In genomic region chr11:129894281-129895125, GRCh38 we compare ENCODE assay signal across 8 cellular contexts. TPM values are rescaled to one million over a fixed set of nuclear protein-coding genes. Genes with fewer than 3 reads are reported as not detected.
DNase-seq lines count a peak whose midpoint lies in the region; ATAC-seq and TF ChIP-seq lines count a peak whose summit lies in the region.

No MANE protein-coding gene starts in this region.

- H2AFZ ChIP-seq in OCI-LY3 (ENCODE audit: low read depth, low read length): peak overlapping the region; percentile 81

- in situ Hi-C loops in HAP-1 (cut with MboI; ENCODE audit: low sequenced_read_pairs): no loop called here

- no peaks in the 10 kb centered on the region for H3K27me3 Mint-ChIP-seq in memory B cell

- peaks cover 13% of the 10 kb centered on the region for H4K20me1 ChIP-seq in OCI-LY3 (ENCODE audit: insufficient read depth, low read length)

- H3K4me3 Mint-ChIP-seq in memory B cell: peak overlapping the region; percentile 92

- no peaks in the 10 kb centered on the region for H3K9me3 ChIP-seq in HAP-1
- no peaks in the 10 kb centered on the region for H3K9me3 ChIP-seq in OCI-LY3 (ENCODE audit: insufficient read depth, low read length)
- H3K9me3 ChIP-seq in colonic mucosa: no peaks in the 10 kb centered on the region
- H3K9me3 ChIP-seq in upper lobe of right lung: no peaks in the 10 kb centered on the region

- peaks cover 15% of the 10 kb centered on the region for H3K4me1 ChIP-seq in HAP-1
- H3K4me1 ChIP-seq in OCI-LY3 (ENCODE audit: low read length): peaks cover 13% of the 10 kb centered on the region
- no peaks in the 10 kb centered on the region for H3K4me1 ChIP-seq in colonic mucosa
- H3K4me1 ChIP-seq in upper lobe of right lung: peaks cover 16% of the 10 kb centered on the region

- H3K27me3 ChIP-seq in GM06990 (replicated peaks; ENCODE audit: control insufficient read depth, insufficient read depth, low read length) (no peaks in the 10 kb centered on the region), HAP-1 (ENCODE audit: low read depth) (no peaks in the 10 kb centered on the region), OCI-LY3 (ENCODE audit: low read depth, low read length) (no peaks in the 10 kb centered on the region), colonic mucosa (no peaks in the 10 kb centered on the region), upper lobe of right lung (no peaks in the 10 kb centered on the region)

- peaks cover 13% of the 10 kb centered on the region for H3K36me3 Mint-ChIP-seq in memory B cell

- ATAC-seq in memory B cell (ENCODE audit: low read depth) (peak; percentile 5), upper lobe of right lung (no peak), HG03432 (IDR thresholded peaks at IDR 0.05; ENCODE audit: unreplicated experiment) (no peak)

- peak overlapping the region; percentile 93 for H3K4me2 ChIP-seq in OCI-LY3 (ENCODE audit: low read length)

- H3K9ac ChIP-seq in OCI-LY3 (ENCODE audit: low read length): peak overlapping the region; percentile 87
- peak overlapping the region; percentile 80 to 87 for H3K9ac ChIP-seq in colonic mucosa (ENCODE audit: low read depth in 2 of 2, low read length in 2 of 2)

- H3K4me3 ChIP-seq in GM06990 (replicated peaks; ENCODE audit: low read depth, low read length) (peak overlapping the region; percentile 95), HAP-1 (peak overlapping the region; percentile 77), OCI-LY3 (ENCODE audit: low read length) (peak overlapping the region; percentile 96), colonic mucosa (peak overlapping the region; percentile 95), upper lobe of right lung (peak overlapping the region; percentile 76)

- H3K27ac ChIP-seq in OCI-LY3 (ENCODE audit: low read length): 0 out of 2 replicates have a peak overlapping the region, but pooled peaks have one; percentile 11
- H3K27ac ChIP-seq in colonic mucosa: peak overlapping the region; percentile 72
- peak overlapping the region; percentile 84 for H3K27ac ChIP-seq in upper lobe of right lung

- intact Hi-C loops in colonic mucosa (cut with DNase I): no loop called here
- intact Hi-C loops in upper lobe of right lung (cut with DNase I): no loop called here

- DNase-seq in GM06990 (ENCODE audit: extremely low read depth, insufficient read length) (no peak), HAP-1 (ENCODE audit: low spot score in 2 of 2) (no peak), colonic mucosa (no peak), memory B cell (ENCODE audit: low spot score in 2 of 2) (no peak), upper lobe of right lung (no peak), T1000 (lab: John Stamatoyannopoulos, UW) (no peak)

- H3K27ac Mint-ChIP-seq in memory B cell: peak overlapping the region; percentile 82

- peaks cover 13% of the 10 kb centered on the region for H3K4me1 Mint-ChIP-seq in memory B cell

- H3K9me3 Mint-ChIP-seq in memory B cell: no peaks in the 10 kb centered on the region

- H3K36me3 ChIP-seq in GM06990 (ENCODE audit: control insufficient read depth, insufficient read depth, low read length): peaks cover 4% of the 10 kb centered on the region
- H3K36me3 ChIP-seq in HAP-1 (replicated peaks): peaks cover 31% of the 10 kb centered on the region
- peaks cover 30% of the 10 kb centered on the region for H3K36me3 ChIP-seq in OCI-LY3 (replicated peaks; ENCODE audit: low read depth, low read length)
- H3K36me3 ChIP-seq in colonic mucosa: peaks cover 7% of the 10 kb centered on the region
- peaks cover 34% of the 10 kb centered on the region for H3K36me3 ChIP-seq in upper lobe of right lung

- peaks cover 26% of the 10 kb centered on the region for H3K79me2 ChIP-seq in OCI-LY3 (ENCODE audit: low read length)

- no peak for TF ChIP-seq CTCF in GM06990 (IDR thresholded peaks at IDR 0.05; ENCODE audit: insufficient read depth, low read length, poor library complexity, severe bottlenecking)
- no peak for TF ChIP-seq CTCF in OCI-LY3 (IDR thresholded peaks at IDR 0.05; ENCODE audit: low read depth, low read length)
- no peak for TF ChIP-seq CTCF in colonic mucosa (IDR thresholded peaks at IDR 0.05)
- TF ChIP-seq CTCF in upper lobe of right lung (IDR thresholded peaks at IDR 0.05): no peak

RNA-seq across cellular contexts. Expression of gene NFRKB, which starts 0.9 kb away (rescaled TPM):
- 10 to 100 TPM; 18.5 to 19.2 TPM for total RNA-seq in colonic mucosa
- total RNA-seq in upper lobe of right lung: 22.3 TPM

Comparison
In these comparisons a context has a peak if more than half of its experiments do, and no peak if none do; other contexts are left out.
1. H3K27ac ChIP-seq: peak in every context shown above with its lines; median percentile 84 in upper lobe of right lung; 72 in colonic mucosa; 11 in OCI-LY3.